Comparison of ENCODE assay signal across 8 cellular contexts in genomic region chr7:44847920-44848634, GRCh38. TPM values are rescaled to one million over a fixed set of nuclear protein-coding genes. Genes with fewer than 3 reads are reported as not detected.
DNase-seq lines count a peak whose midpoint lies in the region; ATAC-seq and TF ChIP-seq lines count a peak whose summit lies in the region.

Gene H2AZ2, minus strand, starts transcription at chr7:44848087. Its CDS starts 116 bp downstream, at chr7:44847971.

- no peaks in the 10 kb centered on the region for H3K27me3 Mint-ChIP-seq in osteocyte (ENCODE audit: unreplicated experiment)

- TF ChIP-seq CTCF in GM12864 (IDR thresholded peaks at IDR 0.05; ENCODE audit: low read depth, low read length, missing control alignments) (no peak), osteocyte (IDR thresholded peaks at IDR 0.05) (no peak)

- H3K36me3 ChIP-seq in thymus (ENCODE audit: control insufficient read depth, insufficient read depth), result no peaks in the 10 kb centered on the region

- no peaks in the 10 kb centered on the region for H3K9me3 Mint-ChIP-seq in osteocyte (ENCODE audit: unreplicated experiment)

- intact Hi-C loops in head of caudate nucleus (cut with DNase I), result loop anchor here (2.0 to 10.0 kb wide), 4 partner anchors 34 to 266 kb away; partner anchors contain the start of genes PPIA and TMED4

- peak; percentile 98 for DNase-seq in GM12864 (ENCODE audit: low read depth)
- peak; percentile 99 to 100 (median 100) for DNase-seq in NCI-H1417 (lab: John Stamatoyannopoulos, UW)
- peak; percentile 99 for DNase-seq in SW 1271 (lab: John Stamatoyannopoulos, UW)
- DNase-seq in activated naive CD8-positive, alpha-beta T cell treated with anti-CD3 and anti-CD28 coated beads, Interleukin-2, amount 50 U/mL, for 16 hours (ENCODE audit: low read depth, low spot score), result peak; percentile 99
- peak; percentile 98 to 100 (median 99) for DNase-seq in head of caudate nucleus
- peak; percentile 100 for DNase-seq in osteocyte (ENCODE audit: extremely low spot score, unreplicated experiment)

- H3K27ac Mint-ChIP-seq in osteocyte (ENCODE audit: unreplicated experiment), result peak within 1 kb of the TSS; percentile 98

- WGBS in thymus, result under 1% methylated on average over 70 of the region's 70 CpGs

- H3K27me3 ChIP-seq in thymus (ENCODE audit: control insufficient read depth, insufficient read depth), result no peaks in the 10 kb centered on the region

- H3K9me3 ChIP-seq in thymus (ENCODE audit: control insufficient read depth), result no peaks in the 10 kb centered on the region

- H3K4me3 Mint-ChIP-seq in osteocyte (ENCODE audit: unreplicated experiment), result peak within 1 kb of the TSS; percentile 95

- peak within 1 kb of the TSS; percentile 88 for H3K4me3 ChIP-seq in GM12864 (ENCODE audit: low read depth, low read length)
- H3K4me3 ChIP-seq in thymus (ENCODE audit: low read length), result peak within 1 kb of the TSS; percentile 86

- H3K4me1 Mint-ChIP-seq in osteocyte (ENCODE audit: unreplicated experiment), result peaks cover 41% of the 10 kb centered on the region

- no peaks in the 10 kb centered on the region for H3K4me1 ChIP-seq in thymus (ENCODE audit: control insufficient read depth, insufficient read depth, low read length)

- no peaks in the 10 kb centered on the region for H3K36me3 Mint-ChIP-seq in osteocyte (ENCODE audit: unreplicated experiment)

- H3K27ac ChIP-seq in thymus (ENCODE audit: low read depth), result peak within 1 kb of the TSS; percentile 100

- ATAC-seq in HG02759 (IDR thresholded peaks at IDR 0.05; ENCODE audit: unreplicated experiment), result peak; percentile 85

RNA-seq across cellular contexts. Expression of gene H2AZ2, which starts in this region (rescaled TPM):
- 165 and 169 TPM in 2 replicates for total RNA-seq in osteocyte
- polyA plus RNA-seq in thymus, result 198 TPM

Comparison
In these comparisons a context has a peak if more than half of its experiments do, and no peak if none do; other contexts are left out.
1. Peak in every context shown above with its lines: DNase-seq, ATAC-seq, H3K4me3 ChIP-seq and H3K27ac ChIP-seq.